Comparison of ENCODE assay signal across 8 cellular contexts in the genomic region with DNA sequence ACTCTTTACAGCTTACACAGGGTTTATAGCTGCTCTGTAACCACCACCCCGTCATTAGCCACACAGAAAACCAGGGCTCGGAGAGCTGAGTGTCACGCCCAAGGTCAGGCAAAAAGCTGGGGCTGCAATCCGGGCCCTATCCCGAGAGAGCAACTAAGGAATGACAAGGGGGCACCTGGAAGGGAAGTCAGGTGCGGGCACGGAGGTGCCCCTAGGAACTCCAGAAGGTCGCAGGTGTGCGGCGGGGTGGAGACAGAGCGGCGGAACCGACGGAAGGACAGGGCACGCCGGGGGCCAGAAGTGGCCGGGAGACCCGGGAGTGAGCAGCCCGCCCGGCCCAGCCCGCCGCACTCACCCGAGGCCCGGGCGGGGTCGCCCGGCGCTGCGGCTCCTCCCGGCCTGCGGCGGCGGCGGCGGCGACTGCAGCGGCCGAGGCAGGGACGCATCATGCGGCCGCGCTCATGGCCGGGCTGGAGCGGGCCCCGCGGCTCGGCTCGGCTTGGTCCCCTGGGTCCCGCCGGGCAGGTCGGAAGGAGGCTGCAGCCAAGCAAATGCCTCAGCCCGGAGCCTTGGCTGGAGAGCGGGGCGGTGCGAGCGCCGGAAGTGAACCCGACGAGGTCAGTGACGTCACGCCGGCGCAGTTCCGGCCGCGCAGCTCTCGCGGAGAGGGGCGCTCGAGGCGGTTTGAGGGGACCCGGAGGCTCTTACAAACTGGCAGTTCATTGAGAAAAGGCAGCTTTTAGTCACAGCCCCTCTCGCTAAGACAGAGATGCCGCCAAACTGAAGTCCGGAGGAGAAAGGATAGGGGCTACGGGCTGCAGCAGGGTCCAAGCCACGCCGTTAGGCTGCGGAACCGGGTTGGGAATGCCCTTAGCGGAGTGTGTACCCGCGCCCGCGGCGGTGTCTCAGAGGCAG. TPM values are rescaled to one million over a fixed set of nuclear protein-coding genes. Genes with fewer than 3 reads are reported as not detected.
DNase-seq lines count a peak whose midpoint lies in the region; ATAC-seq and TF ChIP-seq lines count a peak whose summit lies in the region.

A gene with protein sequence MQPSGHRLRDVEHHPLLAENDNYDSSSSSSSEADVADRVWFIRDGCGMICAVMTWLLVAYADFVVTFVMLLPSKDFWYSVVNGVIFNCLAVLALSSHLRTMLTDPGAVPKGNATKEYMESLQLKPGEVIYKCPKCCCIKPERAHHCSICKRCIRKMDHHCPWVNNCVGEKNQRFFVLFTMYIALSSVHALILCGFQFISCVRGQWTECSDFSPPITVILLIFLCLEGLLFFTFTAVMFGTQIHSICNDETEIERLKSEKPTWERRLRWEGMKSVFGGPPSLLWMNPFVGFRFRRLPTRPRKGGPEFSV (minus strand): TSS at position 605 of the 915 bp plus-strand sequence. CDS start 20,917 bp downstream, outside the sequence.

- peaks cover 29% of the 10 kb centered on the region for H3K4me1 ChIP-seq in DND-41 (ENCODE audit: insufficient read depth, low read length)
- peaks cover 20% of the 10 kb centered on the region for H3K4me1 ChIP-seq in stomach smooth muscle (ENCODE audit: control insufficient read depth, insufficient read depth, low read length)

- peak within 1 kb of the TSS; percentile 97 for H3K4me3 Mint-ChIP-seq in neural crest cell

- H3K27me3 ChIP-seq in DND-41 (ENCODE audit: insufficient read depth, low read length, poor library complexity), result no peaks in the 10 kb centered on the region
- no peaks in the 10 kb centered on the region for H3K27me3 ChIP-seq in stomach smooth muscle (ENCODE audit: control insufficient read depth in 1 of 2, insufficient read depth in 2 of 2, low read length in 2 of 2)

- peak within 1 kb of the TSS; percentile 98 for H3K27ac Mint-ChIP-seq in neural crest cell (ENCODE audit: unreplicated experiment)

- H3K79me2 ChIP-seq in DND-41 (ENCODE audit: insufficient read depth, low read length), result peaks cover 49% of the 10 kb centered on the region

- DNase-seq in DND-41, result peak; percentile 83
- peak; percentile 78 for DNase-seq in KG1 (lab: John Stamatoyannopoulos, UW)
- peak; percentile 74 for DNase-seq in SHP77 treated with DMSO at 0.1 percent for 48 hours (lab: John Stamatoyannopoulos, UW)
- DNase-seq in activated effector memory CD4-positive, alpha-beta T cell treated with anti-CD3 and anti-CD28 coated beads, Interleukin-2, amount 50 U/mL, for 16 hours, result peak; percentile 94
- DNase-seq in fibroblast of the conjunctiva (ENCODE audit: low read depth), result peak; percentile 70
- peak; percentile 81 for DNase-seq in neural crest cell (ENCODE audit: low read depth, low spot score)

- H3K36me3 ChIP-seq in DND-41 (ENCODE audit: insufficient read depth, low read length) (0 out of 2 replicates have a peak, but pooled peaks cover 3% of the 10 kb centered on the region), stomach smooth muscle (ENCODE audit: control insufficient read depth in 2 of 2, insufficient read depth in 2 of 2, low read length in 2 of 2) (peaks cover 0 to 2% of the 10 kb centered on the region in 2 donors)

- H3K4me2 ChIP-seq in DND-41 (ENCODE audit: insufficient read depth, low read length), result peak within 1 kb of the TSS; percentile 90

- H3K4me3 ChIP-seq in DND-41 (ENCODE audit: low read depth in 1 of 2, low read length in 2 of 2), result peak within 1 kb of the TSS; percentile 98 to 99
- H3K4me3 ChIP-seq in stomach smooth muscle (ENCODE audit: low read length in 2 of 2), result peak within 1 kb of the TSS; percentile 97

- H3K27me3 Mint-ChIP-seq in neural crest cell (ENCODE audit: low read depth), result peaks cover 4% of the 10 kb centered on the region

- H2AFZ ChIP-seq in DND-41 (ENCODE audit: low read depth, low read length), result peak within 1 kb of the TSS; percentile 96

- no peaks in the 10 kb centered on the region for H3K36me3 Mint-ChIP-seq in neural crest cell (ENCODE audit: low read depth)

- peak within 1 kb of the TSS; percentile 96 for H3K27ac ChIP-seq in DND-41 (ENCODE audit: low read length)
- peak within 1 kb of the TSS; percentile 98 for H3K27ac ChIP-seq in stomach smooth muscle (ENCODE audit: low read length)

- H4K20me1 ChIP-seq in DND-41 (ENCODE audit: insufficient read depth, low read length), result peaks cover 12% of the 10 kb centered on the region

- H3K9ac ChIP-seq in DND-41 (ENCODE audit: low read depth, low read length), result peak within 1 kb of the TSS; percentile 90
- peak within 1 kb of the TSS; percentile 95 to 99 for H3K9ac ChIP-seq in stomach smooth muscle (ENCODE audit: low read length in 2 of 2)

- peaks cover 17% of the 10 kb centered on the region for H3K4me1 Mint-ChIP-seq in neural crest cell

- H3K9me3 Mint-ChIP-seq in neural crest cell, result no peaks in the 10 kb centered on the region

- peak; percentile 93 for ATAC-seq in DND-41 (ENCODE audit: insufficient read depth, low read depth)
- peak; percentile 93 for ATAC-seq in GM21717 (IDR thresholded peaks at IDR 0.05; ENCODE audit: unreplicated experiment)

- TF ChIP-seq CTCF in DND-41 (IDR thresholded peaks at IDR 0.05; ENCODE audit: borderline replicate concordance, extremely low read depth, low read length, poor library complexity, severe bottlenecking), result peak; percentile 31
- no peak for TF ChIP-seq CTCF in neural crest cell (conservative IDR thresholded peaks at IDR 0.05)

- H3K9me3 ChIP-seq in DND-41 (ENCODE audit: insufficient read depth, low read length, severe bottlenecking) (no peaks in the 10 kb centered on the region), stomach smooth muscle (ENCODE audit: control insufficient read depth in 2 of 2, low read length in 2 of 2) (no peaks in the 10 kb centered on the region)

RNA-seq across cellular contexts. Expression of the gene that starts here (rescaled TPM):
- total RNA-seq in neural crest cell, result 39.5 and 40.0 TPM in 2 replicates

Comparison
In these comparisons a context has a peak if more than half of its experiments do, and no peak if none do; other contexts are left out.
1. Peak in every context shown above with its lines: DNase-seq, ATAC-seq, H3K4me3 ChIP-seq and H3K27ac ChIP-seq.